ENCODE assay signal across 2 cellular contexts in genomic region chr11:102596578-102596977, GRCh38.
TF ChIP-seq lines count a peak whose summit lies in the region.

No MANE protein-coding gene starts in this region.

TF ChIP-seq in A549, 52 proteins besides CTCF, POLR2A, EP300 and RAD21 (continued from another document):
- TF ChIP-seq HES2 (IDR thresholded peaks at IDR 0.05) (no peak), FOSB (CRISPR knock-in tag; IDR thresholded peaks at IDR 0.05) (no peak), CEBPB (IDR thresholded peaks at IDR 0.05) (no peak), NPAS2 (CRISPR knock-in tag; IDR thresholded peaks at IDR 0.05; ENCODE audit: borderline replicate concordance) (no peak), HOXB5 (CRISPR knock-in tag; IDR thresholded peaks at IDR 0.05) (no peak), NR3C1 (IDR thresholded peaks at IDR 0.05) (no peak), HDAC2 (IDR thresholded peaks at IDR 0.05) (no peak), HMGXB4 (CRISPR knock-in tag; IDR thresholded peaks at IDR 0.05; ENCODE audit: borderline replicate concordance) (no peak), TP53 (CRISPR knock-in tag; IDR thresholded peaks at IDR 0.05) (no peak), PBX3 (IDR thresholded peaks at IDR 0.05) (no peak), FOXS1 (CRISPR knock-in tag; IDR thresholded peaks at IDR 0.05) (no peak), ZFP36 (IDR thresholded peaks at IDR 0.05; ENCODE audit: borderline replicate concordance, partially characterized antibody) (no peak), REST (IDR thresholded peaks at IDR 0.05) (no peak), ESRRA (IDR thresholded peaks at IDR 0.05; ENCODE audit: borderline replicate concordance, low read length) (no peak), HOXA7 (CRISPR knock-in tag; IDR thresholded peaks at IDR 0.05) (no peak), EHMT2 (IDR thresholded peaks at IDR 0.05; ENCODE audit: low read depth) (no peak)

TF ChIP-seq in H1, 55 proteins besides CTCF, POLR2A, EP300 and RAD21 (continued from another document):
- TF ChIP-seq CHD2 (IDR thresholded peaks at IDR 0.05; ENCODE audit: low read length) (no peak), CTBP2 (IDR thresholded peaks at IDR 0.05; ENCODE audit: borderline replicate concordance, insufficient read depth, insufficient read length, low read length) (no peak), CHD1 (IDR thresholded peaks at IDR 0.05; ENCODE audit: low read depth, low read length) (no peak), NRF1 (IDR thresholded peaks at IDR 0.05; ENCODE audit: low read depth, low read length) (no peak), MAFK (IDR thresholded peaks at IDR 0.05; ENCODE audit: low read depth, low read length) (no peak), SIX5 (IDR thresholded peaks at IDR 0.05; ENCODE audit: low read depth, low read length) (no peak), YY1 (IDR thresholded peaks at IDR 0.05; ENCODE audit: low read depth, low read length) (no peak), FOSL1 (IDR thresholded peaks at IDR 0.05; ENCODE audit: insufficient read depth, low read depth, low read length) (no peak), PHF8 (conservative IDR thresholded peaks at IDR 0.05; ENCODE audit: low read depth, low read length) (no peak), TBP (IDR thresholded peaks at IDR 0.05; ENCODE audit: low read depth, low read length) (no peak)
TF ChIP-seq in H1: peak in this region for 0.
